8 cellular contexts compared by ENCODE assay signal in the genomic region with DNA sequence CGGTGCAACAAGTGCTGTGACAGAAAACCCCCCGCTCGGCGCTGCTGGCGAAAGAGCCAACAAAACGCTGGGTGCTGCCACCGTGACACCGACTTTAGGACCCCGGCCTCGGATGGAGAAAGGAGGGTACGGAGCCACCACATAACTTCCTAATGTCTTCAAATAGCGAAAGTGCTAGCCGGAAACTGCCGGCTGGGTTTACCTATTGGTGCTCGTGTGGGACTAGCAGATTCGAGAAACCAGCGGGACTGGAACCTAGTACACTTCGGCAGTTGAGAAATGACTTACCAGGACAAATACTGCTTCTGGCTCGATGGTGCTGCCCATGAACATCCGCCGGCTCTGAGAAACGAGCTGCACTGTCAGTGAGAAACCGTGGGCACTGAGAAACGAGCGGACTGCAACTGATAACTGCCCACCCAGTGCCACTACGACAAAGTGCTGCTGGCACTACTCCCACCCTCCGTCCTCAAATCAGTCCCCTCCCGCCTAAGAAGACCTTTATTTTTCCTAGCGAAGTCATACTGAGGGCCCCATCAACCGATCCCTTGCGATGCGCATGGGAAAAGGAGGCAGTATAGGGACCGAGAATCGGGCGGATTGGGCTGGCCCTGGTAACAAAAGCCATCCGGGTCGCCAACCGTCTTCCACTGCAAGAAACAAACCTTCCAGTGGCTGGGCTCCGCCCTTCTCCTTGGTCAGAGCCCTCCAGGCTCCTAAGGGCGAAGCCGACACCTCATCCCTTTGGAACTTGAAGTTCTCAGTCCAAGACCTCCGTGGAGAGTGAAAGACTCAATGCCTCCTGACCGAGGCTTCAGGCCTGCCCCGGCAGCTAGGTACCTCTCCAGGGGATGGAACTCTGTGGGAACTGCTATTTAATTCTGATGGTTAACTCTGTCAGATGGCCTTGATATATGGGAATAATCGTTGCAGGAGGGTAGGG. TPM values are rescaled to one million over a fixed set of nuclear protein-coding genes. Genes with fewer than 3 reads are reported as not detected.
DNase-seq lines count a peak whose midpoint lies in the region; FAIRE-seq and TF ChIP-seq lines count a peak whose summit lies in the region.

No MANE protein-coding gene starts in this region.

- H3K27ac ChIP-seq in neutrophil (peak overlapping the region; percentile 98), substantia nigra (ENCODE audit: low read depth, low read length, poor library complexity, severe bottlenecking) (peak overlapping the region; percentile 98)

- TF ChIP-seq CTCF in neutrophil (IDR thresholded peaks at IDR 0.05), result no peak

- DNase-seq in Daoy (ENCODE audit: low read depth), result peak; percentile 85
- DNase-seq in GOT3 (lab: John Stamatoyannopoulos, UW), result peak; percentile 50
- peak; percentile 87 for DNase-seq in MG63
- DNase-seq in SHP77 treated with DMSO at 0.1 percent for 48 hours (lab: John Stamatoyannopoulos, UW), result peak; percentile 94
- DNase-seq in activated naive CD4-positive, alpha-beta T cell (lab: John Stamatoyannopoulos, UW), result peak; percentile 71 to 90 (median 81)
- DNase-seq in frontal cortex (ENCODE audit: low spot score in 2 of 2), result peak; percentile 48 to 71
- DNase-seq in substantia nigra (lab: John Stamatoyannopoulos, UW), result peak; percentile 16 to 96 (median 81)

- H3K9me3 ChIP-seq in MG63 (no peaks in the 10 kb centered on the region), neutrophil (no peaks in the 10 kb centered on the region)

- peaks cover 36 to 41% of the 10 kb centered on the region in 2 experiments for H3K4me1 ChIP-seq in neutrophil (ENCODE audit: control insufficient read depth in 1 of 2, insufficient read depth in 1 of 2, low read depth in 1 of 2, low read length in 1 of 2)

- H3K4me3 ChIP-seq in MG63 (peak overlapping the region; percentile 81), neutrophil (ENCODE audit: low read depth in 1 of 2, low read length in 1 of 2) (peak overlapping the region; percentile 65 to 79)

- H3K36me3 ChIP-seq in MG63 (peaks cover 4% of the 10 kb centered on the region), neutrophil (peaks cover 15% of the 10 kb centered on the region)

- H3K27me3 ChIP-seq in MG63 (no peaks in the 10 kb centered on the region), neutrophil (no peaks in the 10 kb centered on the region)

- FAIRE-seq in frontal cortex (lab: Jason Lieb, UNC), result no peak

RNA-seq across cellular contexts. Expression of gene ANXA2R, which starts 27.0 kb away (rescaled TPM):
- total RNA-seq in Daoy (2014; rRNA removed; shearing (Covaris generic)), result 2.9 TPM in 2 replicates
- 0.12 and 4.3 TPM in 2 replicates for total RNA-seq in MG63 (2014; rRNA removed; shearing (Covaris generic); ENCODE audit: low replicate concordance)
- total RNA-seq in frontal cortex, result 0.41 TPM

RNA-seq across cellular contexts. Expression of gene ZNF131, which starts 53.6 kb away (rescaled TPM):
- 23.7 and 26.6 TPM in 2 replicates for total RNA-seq in Daoy (2014; rRNA removed; shearing (Covaris generic))
- total RNA-seq in MG63 (2014; rRNA removed; shearing (Covaris generic); ENCODE audit: low replicate concordance), result 22.1 and 64.4 TPM in 2 replicates
- total RNA-seq in frontal cortex, result 80.7 TPM

Comparison
In these comparisons a context has a peak if more than half of its experiments do, and no peak if none do; other contexts are left out.
1. Peak in every context shown above with its lines: DNase-seq, H3K4me3 ChIP-seq and H3K27ac ChIP-seq.